8 cellular contexts compared by ENCODE assay signal in the genomic region with DNA sequence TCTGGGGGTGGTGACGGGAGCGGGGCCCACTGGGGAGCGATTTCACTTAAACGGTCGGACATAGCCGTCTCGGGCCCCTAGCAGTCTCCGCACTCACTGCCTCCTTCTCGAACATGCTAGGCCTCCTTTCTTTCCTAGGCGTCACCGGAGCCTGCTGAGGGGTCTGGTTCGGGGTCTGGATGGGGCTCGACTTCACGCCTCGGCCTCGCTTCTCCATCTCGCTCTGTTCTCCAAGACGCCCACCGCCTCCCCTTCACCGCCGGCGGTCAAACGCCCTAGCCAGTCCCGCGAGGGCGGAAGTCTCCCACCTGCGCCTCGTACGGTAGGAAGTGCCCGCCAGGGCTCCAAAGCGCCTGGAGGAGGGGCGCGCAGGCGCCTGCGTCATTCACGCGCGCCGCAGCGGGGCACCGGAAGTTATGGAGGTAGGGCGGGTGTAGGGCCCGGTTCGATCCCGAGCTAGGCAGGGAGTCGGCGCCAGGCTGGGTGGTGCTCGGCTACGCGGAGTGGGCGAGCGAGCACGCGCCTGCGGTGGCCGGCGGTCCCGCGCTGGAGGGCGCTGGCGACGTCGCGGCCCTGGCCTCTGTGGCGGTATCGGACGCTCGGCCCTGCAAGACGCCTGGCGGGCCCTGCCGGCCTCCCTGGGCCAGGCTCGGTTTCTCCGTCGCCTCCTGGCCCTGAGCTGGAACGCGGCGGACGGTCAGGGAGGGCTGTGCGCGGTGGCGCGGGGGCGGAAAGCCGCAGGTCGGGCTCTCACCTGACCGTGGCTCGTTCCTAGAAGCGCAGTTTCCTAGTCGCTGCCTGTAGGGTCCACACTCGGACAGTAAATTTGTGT. TPM values are rescaled to one million over a fixed set of nuclear protein-coding genes. Genes with fewer than 3 reads are reported as not detected.
DNase-seq lines count a peak whose midpoint lies in the region; ATAC-seq and TF ChIP-seq lines count a peak whose summit lies in the region.

Gene DYNLT2, minus strand, starts transcription at position 331 of the 832 bp plus-strand sequence. Its CDS starts 114 bp downstream, at position 217.
Gene ERMARD, plus strand, starts transcription at position 381 of the 832 bp plus-strand sequence. Its CDS starts 36 bp downstream, at position 417.

- no peaks in the 10 kb centered on the region for H3K9me2 ChIP-seq in PC-3 (replicated peaks; ENCODE audit: low read length)

- BruUV-seq in PC-3 (replicated peaks; lab: Mats Ljungman, UMichigan), result no TSS peak

- no peak for TF ChIP-seq EP300 in esophagus muscularis mucosa (IDR thresholded peaks at IDR 0.05)

- peak within 1 kb of the TSS; percentile 99 for H3K4me2 ChIP-seq in PC-3 (ENCODE audit: low read length)

- no peaks in the 10 kb centered on the region for H4K20me1 ChIP-seq in PC-3 (ENCODE audit: low read length)

- POLR2A ChIA-PET in PC-3 (lab: Charles Lee; ENCODE audit: unreplicated experiment), result interaction anchor here (0.6 kb wide), 1 partner anchor 541 kb away, joined by 5 read pairs; no protein-coding TSS in a partner anchor

- peaks cover 11% of the 10 kb centered on the region for H3K9me3 Mint-ChIP-seq in activated T-cell treated with anti-CD3 and anti-CD28 coated beads, Interleukin-2, amount 50 U/mL, for 4 hours

- peak within 1 kb of the TSS; percentile 100 for H3K4me3 Mint-ChIP-seq in activated T-cell treated with anti-CD3 and anti-CD28 coated beads, Interleukin-2, amount 50 U/mL, for 4 hours

- H3K4me3 ChIP-seq in PC-3 (ENCODE audit: low read length) (peak within 1 kb of the TSS; percentile 83), esophagus muscularis mucosa (peak within 1 kb of the TSS; percentile 85 to 97 (median 93)), muscle layer of duodenum (ENCODE audit: low read depth in 1 of 2, low read length in 2 of 2) (peak within 1 kb of the TSS; percentile 80 to 84)

- peaks cover 30% of the 10 kb centered on the region for H3K4me1 Mint-ChIP-seq in activated T-cell treated with anti-CD3 and anti-CD28 coated beads, Interleukin-2, amount 50 U/mL, for 4 hours (ENCODE audit: low read depth)

- H3K36me3 ChIP-seq in PC-3 (ENCODE audit: low read depth, low read length) (no peaks in the 10 kb centered on the region), esophagus muscularis mucosa (peaks cover 0 to 10% (median under 1%) of the 10 kb centered on the region in 4 donors), muscle layer of duodenum (ENCODE audit: control insufficient read depth in 1 of 2, insufficient read depth in 2 of 2, low read length in 2 of 2) (no peaks in the 10 kb centered on the region)

- H3K27me3 ChIP-seq in PC-3 (ENCODE audit: low read length) (no peaks in the 10 kb centered on the region), esophagus muscularis mucosa (no peaks in the 10 kb centered on the region), muscle layer of duodenum (ENCODE audit: low read depth, low read length) (no peaks in the 10 kb centered on the region)

- intact Hi-C loops in PC-3 (cut with micrococcal nuclease), result loop anchor here (2.0 to 5.0 kb wide), 2 partner anchors 29 to 49 kb away; partner anchors contain the start of genes C6orf120 and WDR27
- intact Hi-C loops in esophagus muscularis mucosa (cut with DNase I), result loop anchor here (2.0 to 5.0 kb wide), 3 partner anchors 27 to 801 kb away; partner anchors contain the start of genes PHF10, PSMB1 and TBP

- peak; percentile 87 for DNase-seq in DMS79 (lab: John Stamatoyannopoulos, UW)
- DNase-seq in KBM-7, result peak; percentile 96
- peak; percentile 92 for DNase-seq in PC-3
- peak; percentile 92 for DNase-seq in activated T-cell treated with anti-CD3 and anti-CD28 coated beads, Interleukin-2, amount 50 U/mL, for 4 hours
- peak; percentile 97 for DNase-seq in esophagus muscularis mucosa (ENCODE audit: extremely low spot score)
- peak; percentile 84 for DNase-seq in stimulated activated CD8-positive, alpha-beta memory T cell treated with anti-CD3 and anti-CD28 coated beads, Interleukin-7, amount 100 ng/mL, for 24 hours (ENCODE audit: low read depth)

- WGBS in esophagus muscularis mucosa, result 1% methylated on average over 14 of the region's 90 CpGs

- peak within 1 kb of the TSS; percentile 70 for H3K27ac ChIP-seq in PC-3 (ENCODE audit: low read length)
- H3K27ac ChIP-seq in esophagus muscularis mucosa (replicated peaks in 1 of 4), result peak within 1 kb of the TSS; percentile 97 to 98 (median 98)
- peak within 1 kb of the TSS; percentile 94 for H3K27ac ChIP-seq in muscle layer of duodenum (ENCODE audit: low read length)

- peak within 1 kb of the TSS; percentile 79 for H2AFZ ChIP-seq in PC-3 (ENCODE audit: low read length)

- peak; percentile 94 for ATAC-seq in GM21723 (IDR thresholded peaks at IDR 0.05; ENCODE audit: unreplicated experiment)
- peak; percentile 90 for ATAC-seq in PC-3
- peak; percentile 97 to 98 for ATAC-seq in activated T-cell treated with anti-CD3 and anti-CD28 coated beads, Interleukin-2, amount 50 U/mL, for 4 hours

- TF ChIP-seq CTCF in PC-3 (conservative IDR thresholded peaks at IDR 0.05; ENCODE audit: low read depth, low read length) (no peak), esophagus muscularis mucosa (IDR thresholded peaks at IDR 0.05) (peak in 2 of 3 experiments; percentile 27 to 31)

- CTCF ChIA-PET in PC-3 (lab: Charles Lee), result no interaction called here

- H3K79me2 ChIP-seq in PC-3 (ENCODE audit: low read length), result peaks cover 28% of the 10 kb centered on the region

- H3F3A ChIP-seq in PC-3 (ENCODE audit: low read length, unreplicated experiment), result no peaks in the 10 kb centered on the region

- peaks cover 8% of the 10 kb centered on the region; the same call in 1 of the 2 replicates for H3K4me1 ChIP-seq in PC-3 (ENCODE audit: insufficient read depth, low read length)
- peaks cover 19 to 28% (median 26%) of the 10 kb centered on the region in 4 donors for H3K4me1 ChIP-seq in esophagus muscularis mucosa
- peaks cover 14 to 20% of the 10 kb centered on the region in 2 donors for H3K4me1 ChIP-seq in muscle layer of duodenum (ENCODE audit: control insufficient read depth in 1 of 2, insufficient read depth in 2 of 2, low read length in 2 of 2)

- H3K27me3 Mint-ChIP-seq in activated T-cell treated with anti-CD3 and anti-CD28 coated beads, Interleukin-2, amount 50 U/mL, for 4 hours (ENCODE audit: low read depth), result no peaks in the 10 kb centered on the region

- peaks cover 6% of the 10 kb centered on the region for H3K36me3 Mint-ChIP-seq in activated T-cell treated with anti-CD3 and anti-CD28 coated beads, Interleukin-2, amount 50 U/mL, for 4 hours (ENCODE audit: insufficient read depth)

- in situ Hi-C loops in KBM-7 (cut with MboI; ENCODE audit: low pct_unique_long_range_greater_than_20kb, low sequenced_read_pairs), result no loop called here

- peak within 1 kb of the TSS; percentile 93 for H3K9ac ChIP-seq in PC-3 (ENCODE audit: low read length)

- TF ChIP-seq POLR2A in esophagus muscularis mucosa (IDR thresholded peaks at IDR 0.05; ENCODE audit: low read depth), result peak; percentile 85

- H3K9me3 ChIP-seq in PC-3 (ENCODE audit: low read length) (no peaks in the 10 kb centered on the region), esophagus muscularis mucosa (no peaks in the 10 kb centered on the region), muscle layer of duodenum (ENCODE audit: control insufficient read depth in 1 of 2, low read length in 2 of 2) (peaks cover 0 to 3% of the 10 kb centered on the region in 2 donors)

RNA-seq across cellular contexts. Expression of gene DYNLT2, which starts in this region (rescaled TPM):
- total RNA-seq in PC-3 (2014; rRNA removed), result 0.51 and 1.5 TPM in 2 replicates
- 1 to 10 TPM in 2 of 3 donors, under 1 TPM in 1; 0.95 to 1.7 (median 1.6) TPM for total RNA-seq in activated T-cell treated with anti-CD3 and anti-CD28 coated beads, Interleukin-2, amount 50 U/mL, for 4 hours
- total RNA-seq in esophagus muscularis mucosa, result 1 to 10 TPM in 3 of 4 donors, under 1 TPM in 1; 0.57 to 3.3 (median 1.5) TPM

RNA-seq across cellular contexts. Expression of gene ERMARD, which starts in this region (rescaled TPM):
- 16.3 and 24.2 TPM in 2 replicates for total RNA-seq in PC-3 (2014; rRNA removed)
- 10 to 100 TPM; 19.2 to 26.0 (median 22.4) TPM for total RNA-seq in activated T-cell treated with anti-CD3 and anti-CD28 coated beads, Interleukin-2, amount 50 U/mL, for 4 hours
- total RNA-seq in esophagus muscularis mucosa, result 10 to 100 TPM in 3 of 4 donors, 1 to 10 TPM in 1; 9.6 to 13.3 (median 12.4) TPM

Comparison
In these comparisons a context has a peak if more than half of its experiments do, and no peak if none do; other contexts are left out.
1. Peak in every context shown above with its lines: DNase-seq, ATAC-seq, H3K4me3 ChIP-seq and H3K27ac ChIP-seq.